ENCODE assay signal across 20 cellular contexts in the genomic region with DNA sequence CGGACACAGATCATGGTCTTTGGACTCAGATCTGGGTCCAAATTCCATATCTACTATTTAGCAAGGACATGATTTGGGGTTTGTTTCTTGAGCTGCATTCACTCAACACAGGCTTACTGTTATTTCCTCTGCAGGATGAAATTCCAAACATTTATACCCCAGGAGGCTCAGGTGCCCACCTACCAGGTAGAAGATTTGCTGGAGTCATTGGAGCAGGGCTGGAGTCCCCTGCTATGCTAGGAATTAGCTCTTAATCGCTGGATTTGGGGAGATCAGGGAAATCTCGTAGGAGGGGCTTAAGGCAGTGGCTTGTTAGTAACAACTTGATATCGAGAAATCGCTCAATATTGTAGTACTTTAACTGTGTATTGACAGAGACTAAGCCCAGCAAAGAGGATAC.
DNase-seq lines count a peak whose midpoint lies in the region; ATAC-seq, FAIRE-seq and TF ChIP-seq lines count a peak whose summit lies in the region.
"Had no signal": no experiment of that assay in that cellular context is flagged by ENCODE, and none has a peak within 500 bp of the region (broad histone marks: within the 10 kb centered on the region; RNA-seq: fewer than 3 reads in every experiment).

No MANE protein-coding gene starts in this region.

- H3K4me1 Mint-ChIP-seq in WTC11: peaks cover 28% of the 10 kb centered on the region
- H3K4me1 Mint-ChIP-seq: CD14-positive monocyte; CD8-positive, alpha-beta memory T cell had no signal

- no peak overlapping the region for H3K4me2 ChIP-seq in mesendoderm (ENCODE audit: low read length)
- H3K4me2 ChIP-seq in SK-N-SH: no peak overlapping the region
- no peak overlapping the region for H3K4me2 ChIP-seq in Karpas-422 (ENCODE audit: low read depth, low read length, poor library complexity, severe bottlenecking)
- H3K4me2 ChIP-seq: A549; BLaER1 treated with 17β-estradiol and CSF1 and Interleukin-3, amounts not matched to agents 10 nM and 100 nM had no signal

- no peak overlapping the region for H4K8ac ChIP-seq in mesendoderm (ENCODE audit: low read depth, low read length)

- no peaks in the 10 kb centered on the region for H3K79me1 ChIP-seq in mesendoderm (ENCODE audit: low read length)

- no peak overlapping the region for H2BK5ac ChIP-seq in mesendoderm (ENCODE audit: low read length)

- no CpG with 5 or more reads among the region's 5 CpGs for WGBS in mesendoderm (ENCODE audit: extremely low coverage, insufficient coverage, low lambda C conversion rate)
- WGBS in SK-N-SH (ENCODE audit: low lambda C conversion rate): 18% methylated on average over 5 of the region's 5 CpGs

- FAIRE-seq in D721Med (lab: Jason Lieb, UNC): peak; percentile 53
- FAIRE-seq: A549, G401.6 had no signal

- H3K36me3 Mint-ChIP-seq in WTC11: no peaks in the 10 kb centered on the region
- H3K36me3 Mint-ChIP-seq: CD14-positive monocyte; CD8-positive, alpha-beta memory T cell had no signal

- TF ChIP-seq CTCF in D721Med (IDR thresholded peaks at IDR 0.05; ENCODE audit: insufficient read depth, missing control alignments): no peak
- no peak for TF ChIP-seq CTCF in WTC11 (IDR thresholded peaks at IDR 0.05)
- TF ChIP-seq CTCF in SK-N-SH (IDR thresholded peaks at IDR 0.05): no peak

- no peaks in the 10 kb centered on the region for H3K9me3 Mint-ChIP-seq in WTC11
- H3K9me3 Mint-ChIP-seq: CD14-positive monocyte; CD4-positive, alpha-beta T cell; H9 had no signal

- H3K27ac Mint-ChIP-seq in WTC11: no peak overlapping the region
- H3K27ac Mint-ChIP-seq: CD14-positive monocyte; CD4-positive, alpha-beta T cell had no signal

- H3K9ac ChIP-seq in mesendoderm (ENCODE audit: low read length): no peak overlapping the region
- H3K9ac ChIP-seq in SK-N-SH: no peak overlapping the region
- no peak overlapping the region for H3K9ac ChIP-seq in Karpas-422 (ENCODE audit: low read length)
- H3K9ac ChIP-seq: BLaER1 treated with 17β-estradiol and CSF1 and Interleukin-3, amounts not matched to agents 10 nM and 100 nM had no signal

- no peak for DNase-seq in D721Med (ENCODE audit: insufficient read length, low spot score)
- peak; percentile 73 for DNase-seq in NCI-H82 (lab: John Stamatoyannopoulos, UW)
- no peak for DNase-seq in WTC11 (ENCODE audit: low spot score)
- DNase-seq in mesendoderm: no peak
- DNase-seq in SK-N-SH: no peak
- no peak for DNase-seq in Karpas-422
- DNase-seq in DMS53 (lab: John Stamatoyannopoulos, UW): no peak
- DNase-seq: 8988T; ACHN; AML-193; BE2C; CD4-positive, alpha-beta T cell; CD8-positive, alpha-beta memory T cell; DND-41; H9 had no signal

- POLR2A ChIA-PET in WTC11 (lab: Charles Lee): interaction anchor here (0.5 kb wide), 1 partner anchor 54 kb away, joined by 3 read pairs; no protein-coding TSS in a partner anchor
- POLR2A ChIA-PET in SK-N-SH (lab: Yijun Ruan, JAX): no interaction called here

- no peaks in the 10 kb centered on the region for H4K20me1 ChIP-seq in SK-N-SH (ENCODE audit: insufficient read depth)
- H4K20me1 ChIP-seq in Karpas-422 (ENCODE audit: insufficient read depth, low read depth, low read length): no peaks in the 10 kb centered on the region
- H4K20me1 ChIP-seq: BLaER1 treated with 17β-estradiol and CSF1 and Interleukin-3, amounts not matched to agents 10 nM and 100 nM had no signal

- no peak overlapping the region for H2BK15ac ChIP-seq in mesendoderm (replicated peaks; ENCODE audit: low read depth)

- H3K4me1 ChIP-seq in mesendoderm (ENCODE audit: control insufficient read depth, low read depth, low read length) (no peaks in the 10 kb centered on the region), SK-N-SH (ENCODE audit: control insufficient read depth in 1 of 2, insufficient read depth in 2 of 2, low read depth in 1 of 2, low read length in 1 of 2) (no peaks in the 10 kb centered on the region), Karpas-422 (ENCODE audit: low read length) (no peaks in the 10 kb centered on the region)
- H3K4me1 ChIP-seq: A549; BE2C; BLaER1 treated with 17β-estradiol and CSF1 and Interleukin-3, amounts not matched to agents 10 nM and 100 nM had no signal

- CTCF ChIA-PET in WTC11 (lab: Charles Lee): interaction anchor here (1.3 kb wide), 1 partner anchor 29 kb away, joined by 11 read pairs; no protein-coding TSS in a partner anchor
- CTCF ChIA-PET in SK-N-SH (lab: Yijun Ruan, JAX): interaction anchor here (0.7 to 0.8 kb wide), 2 partner anchors 21 to 119 kb away, joined by 3 read pairs; no protein-coding TSS in a partner anchor

- no peak for TF ChIP-seq RAD21 in SK-N-SH (IDR thresholded peaks at IDR 0.05; ENCODE audit: low read length)

- no peaks in the 10 kb centered on the region for H3F3A ChIP-seq in SK-N-SH (replicated peaks; ENCODE audit: insufficient read depth)

- H3K9me3 ChIP-seq in SK-N-SH: no peaks in the 10 kb centered on the region
- H3K9me3 ChIP-seq in Karpas-422 (ENCODE audit: low read length): no peaks in the 10 kb centered on the region
- H3K9me3 ChIP-seq: A549; BE2C; BLaER1 treated with 17β-estradiol and CSF1 and Interleukin-3, amounts not matched to agents 10 nM and 100 nM had no signal

- ATAC-seq in WTC11: peak; percentile 67
- ATAC-seq: A549, HCT116 had no signal

- H3K27ac ChIP-seq in mesendoderm (ENCODE audit: low read depth, low read length): no peak overlapping the region
- H3K27ac ChIP-seq in SK-N-SH (ENCODE audit: low read depth in 2 of 2, low read length in 1 of 2): no peak overlapping the region
- H3K27ac ChIP-seq in Karpas-422 (ENCODE audit: low read length): no peak overlapping the region
- H3K27ac ChIP-seq: A549; BLaER1 treated with 17β-estradiol and CSF1 and Interleukin-3, amounts not matched to agents 10 nM and 100 nM had no signal

- H3K27me3 ChIP-seq in mesendoderm (ENCODE audit: insufficient read depth, low read length, poor library complexity) (no peaks in the 10 kb centered on the region), SK-N-SH (ENCODE audit: insufficient read depth) (no peaks in the 10 kb centered on the region), Karpas-422 (ENCODE audit: low read length) (no peaks in the 10 kb centered on the region; the same call in 1 of the 2 replicates)
- H3K27me3 ChIP-seq: BE2C; BLaER1 treated with 17β-estradiol and CSF1 and Interleukin-3, amounts not matched to agents 10 nM and 100 nM had no signal

- H3K4ac ChIP-seq in mesendoderm (ENCODE audit: low read depth, low read length): peak overlapping the region; percentile 81

- H3K18ac ChIP-seq in mesendoderm (ENCODE audit: low read length): no peak overlapping the region

- H4K5ac ChIP-seq in mesendoderm (ENCODE audit: low read length): no peak overlapping the region

- H3K23ac ChIP-seq in mesendoderm (ENCODE audit: low read length): no peak overlapping the region

- H3K4me3 Mint-ChIP-seq in WTC11: no peak overlapping the region
- H3K4me3 Mint-ChIP-seq: CD14-positive monocyte; CD4-positive, alpha-beta T cell; CD8-positive, alpha-beta memory T cell; H9 had no signal

- H3K9me2 ChIP-seq in SK-N-SH (no peaks in the 10 kb centered on the region), Karpas-422 (replicated peaks; ENCODE audit: insufficient read depth, low read length) (no peaks in the 10 kb centered on the region)

- no peak overlapping the region for H3K56ac ChIP-seq in mesendoderm (ENCODE audit: low read length)

- H3K4me3 ChIP-seq in mesendoderm (ENCODE audit: low read length): no peak overlapping the region
- no peak overlapping the region for H3K4me3 ChIP-seq in SK-N-SH (ENCODE audit: low read depth in 2 of 2, low read length in 1 of 2)
- no peak overlapping the region for H3K4me3 ChIP-seq in Karpas-422 (ENCODE audit: low read length)
- H3K4me3 ChIP-seq: A549; BLaER1 treated with 17β-estradiol and CSF1 and Interleukin-3, amounts not matched to agents 10 nM and 100 nM had no signal

- H3K79me2 ChIP-seq in mesendoderm (ENCODE audit: control insufficient read depth, insufficient read depth, low read length): no peaks in the 10 kb centered on the region
- H3K79me2 ChIP-seq in SK-N-SH (ENCODE audit: insufficient read depth): no peaks in the 10 kb centered on the region
- no peaks in the 10 kb centered on the region for H3K79me2 ChIP-seq in Karpas-422 (ENCODE audit: low read length)

- TF ChIP-seq EP300 in SK-N-SH (IDR thresholded peaks at IDR 0.05; ENCODE audit: borderline replicate concordance in 1 of 2, low read depth in 1 of 2, low read length in 1 of 2): no peak

- H2AK5ac ChIP-seq in mesendoderm (ENCODE audit: low read length): no peak overlapping the region

- H2AFZ ChIP-seq in SK-N-SH (ENCODE audit: low read depth) (no peak overlapping the region), Karpas-422 (ENCODE audit: low read length) (no peak overlapping the region)

- H3K27me3 Mint-ChIP-seq in WTC11 (ENCODE audit: low read depth): no peaks in the 10 kb centered on the region

- no peak overlapping the region for H2BK120ac ChIP-seq in mesendoderm (ENCODE audit: low read depth, low read length)

- no peaks in the 10 kb centered on the region for H3K36me3 ChIP-seq in mesendoderm (ENCODE audit: control insufficient read depth, insufficient read depth, low read length)
- H3K36me3 ChIP-seq in SK-N-SH (replicated peaks in 1 of 2; ENCODE audit: control insufficient read depth in 1 of 2, insufficient read depth in 2 of 2, low read length in 1 of 2): no peaks in the 10 kb centered on the region
- H3K36me3 ChIP-seq in Karpas-422 (ENCODE audit: insufficient read depth, low read length): no peaks in the 10 kb centered on the region
- H3K36me3 ChIP-seq: BE2C; BLaER1 treated with 17β-estradiol and CSF1 and Interleukin-3, amounts not matched to agents 10 nM and 100 nM had no signal

TF ChIP-seq in WTC11, 78 proteins besides CTCF, POLR2A, EP300 and RAD21 (continues in another document):
- TF ChIP-seq SOX15 (CRISPR knock-in tag; IDR thresholded peaks at IDR 0.05) (no peak), NR1H2 (CRISPR knock-in tag; IDR thresholded peaks at IDR 0.05) (no peak), ZBTB21 (CRISPR knock-in tag; IDR thresholded peaks at IDR 0.05; ENCODE audit: borderline replicate concordance) (no peak), NR3C1 (CRISPR knock-in tag; conservative IDR thresholded peaks at IDR 0.05; ENCODE audit: low read depth) (no peak), ELF4 (CRISPR knock-in tag; IDR thresholded peaks at IDR 0.05; ENCODE audit: low read depth) (no peak), GRHL2 (CRISPR knock-in tag; IDR thresholded peaks at IDR 0.05; ENCODE audit: insufficient replicate concordance, severe bottlenecking) (no peak)

TF ChIP-seq in SK-N-SH, 30 proteins besides CTCF, POLR2A, EP300 and RAD21:
- TF ChIP-seq FOSL2 (IDR thresholded peaks at IDR 0.05; ENCODE audit: borderline replicate concordance, low read depth) (no peak), USF1 (IDR thresholded peaks at IDR 0.05; ENCODE audit: borderline replicate concordance, low read depth) (no peak), GABPA (IDR thresholded peaks at IDR 0.05; ENCODE audit: low read depth) (no peak), SIN3A (IDR thresholded peaks at IDR 0.05; ENCODE audit: borderline replicate concordance, low read depth, low read length) (no peak), SMC3 (IDR thresholded peaks at IDR 0.05; ENCODE audit: low read depth, low read length) (no peak)
TF ChIP-seq in SK-N-SH: peak in this region for 0.
